ENCODE assay signal across 8 cellular contexts in the genomic region with DNA sequence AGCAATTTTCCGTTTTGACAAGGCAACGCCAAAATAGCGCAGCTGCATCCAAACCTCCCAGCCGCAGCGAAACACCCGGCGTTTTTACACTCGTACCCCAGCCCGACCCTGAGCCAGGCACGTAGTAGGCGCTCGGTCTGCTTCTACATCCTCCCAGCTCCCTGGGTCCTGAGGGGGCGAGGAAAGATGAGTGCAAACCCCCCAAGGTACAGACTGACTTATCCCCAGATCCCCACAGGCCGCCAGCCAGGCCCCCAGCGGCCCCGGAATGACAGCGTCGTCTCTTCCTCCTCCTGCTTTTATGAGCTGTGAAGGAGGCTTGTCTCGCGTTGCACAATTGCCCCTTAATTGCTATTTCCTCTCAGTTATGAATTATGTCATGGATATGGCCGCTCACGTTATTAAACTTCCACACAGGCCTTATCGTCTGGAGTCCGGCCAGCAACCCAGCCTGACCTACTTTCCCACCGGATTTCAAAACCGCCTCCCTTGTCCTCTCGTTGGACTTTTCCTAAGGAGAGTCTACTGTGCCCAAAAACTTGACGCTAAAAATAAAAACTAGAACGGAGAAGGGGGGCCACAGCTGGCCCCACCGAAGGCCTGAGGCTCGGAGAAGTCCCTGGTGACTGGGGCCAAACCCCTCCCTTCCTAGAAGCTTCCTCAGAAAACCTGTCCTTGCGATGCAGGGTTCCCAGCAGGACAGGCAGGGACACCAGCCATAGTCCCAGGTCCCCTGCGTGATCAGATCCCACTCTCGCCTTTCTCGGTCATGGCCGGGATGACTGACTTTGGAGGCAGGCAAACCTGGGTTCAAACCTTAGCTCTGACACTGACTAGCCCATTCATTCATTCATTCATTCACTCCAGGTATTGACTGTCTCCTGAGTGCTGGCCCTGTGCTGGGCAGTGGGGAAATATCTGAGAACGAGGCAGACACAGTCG.
DNase-seq lines count a peak whose midpoint lies in the region; ATAC-seq and TF ChIP-seq lines count a peak whose summit lies in the region.

No MANE protein-coding gene starts in this region.

- H3K27ac ChIP-seq in psoas muscle = peak overlapping the region; percentile 94
- no peak overlapping the region for H3K27ac ChIP-seq in foreskin keratinocyte

- TF ChIP-seq CTCF in fibroblast of mammary gland (conservative IDR thresholded peaks at IDR 0.05; ENCODE audit: control insufficient read depth, insufficient read depth, low read depth, low read length) = no peak
- no peak for TF ChIP-seq CTCF in psoas muscle (IDR thresholded peaks at IDR 0.05)
- TF ChIP-seq CTCF in foreskin keratinocyte (conservative IDR thresholded peaks at IDR 0.05) = no peak

- no peaks in the 10 kb centered on the region for H3K9me3 ChIP-seq in psoas muscle

- H3K27me3 ChIP-seq in psoas muscle (ENCODE audit: insufficient read depth in 3 of 3, low read length in 2 of 3) = no peaks in the 10 kb centered on the region
- no peaks in the 10 kb centered on the region for H3K27me3 ChIP-seq in foreskin keratinocyte

- 7 to 16% (median 7%) methylated on average over 37 to 38 of the region's 38 CpGs for WGBS in psoas muscle, 3 donors

- intact Hi-C loops in psoas muscle (cut with DNase I) = loop anchor here (2.0 to 5.0 kb wide), 4 partner anchors 72 to 102 kb away; no protein-coding TSS in a partner anchor

- H3K4me3 ChIP-seq in fibroblast of mammary gland (ENCODE audit: control insufficient read depth, low read depth, low read length) (no peak overlapping the region), psoas muscle (peak overlapping the region; percentile 59)

- ATAC-seq in psoas muscle = peak; percentile 81 to 86 (median 82)
- ATAC-seq in foreskin keratinocyte = no peak

- DNase-seq in EL (peak; percentile 92), NOMO-1 treated with dmso at 0.1 percent for 144 hours (lab: John Stamatoyannopoulos, UW; ENCODE audit: unreplicated experiment) (peak; percentile 73), fibroblast of mammary gland (ENCODE audit: low read depth) (peak; percentile 91), psoas muscle (peak; percentile 95 to 98), foreskin keratinocyte (no peak), DMS53 (lab: John Stamatoyannopoulos, UW) (no peak), T-helper 1 cell (no peak)
- DNase-seq in stimulated activated CD4-positive, alpha-beta T cell treated with anti-CD3 and anti-CD28 coated beads, Interleukin-2, amount 100 ng/mL, for 24 hours = no peak

- no peaks in the 10 kb centered on the region for H3K36me3 ChIP-seq in psoas muscle (ENCODE audit: insufficient read depth in 1 of 2, low read depth in 1 of 2)

- peaks cover 37% of the 10 kb centered on the region for H3K4me1 ChIP-seq in psoas muscle
- H3K4me1 ChIP-seq in foreskin keratinocyte = peaks cover 8% of the 10 kb centered on the region

Comparison
In these comparisons a context has a peak if more than half of its experiments do, and no peak if none do; other contexts are left out.
1. DNase-seq: peak in EL (single experiment), NOMO-1 treated with dmso at 0.1 percent for 144 hours (single experiment), fibroblast of mammary gland (single experiment) and psoas muscle (2 of 2); none in foreskin keratinocyte (0 of 2), DMS53 (single experiment), stimulated activated CD4-positive, alpha-beta T cell treated with anti-CD3 and anti-CD28 coated beads, Interleukin-2, amount 100 ng/mL, for 24 hours (0 of 2) and T-helper 1 cell (0 of 5).